ENCODE assay signal across 8 cellular contexts in genomic region chr14:21025374-21026151, GRCh38. TPM values are rescaled to one million over a fixed set of nuclear protein-coding genes. Genes with fewer than 3 reads are reported as not detected.
DNase-seq lines count a peak whose midpoint lies in the region; ATAC-seq and TF ChIP-seq lines count a peak whose summit lies in the region.

No MANE protein-coding gene starts in this region.

- no peak for TF ChIP-seq RAD21 in neural cell (conservative IDR thresholded peaks at IDR 0.05)

- TF ChIP-seq EP300 in gastroesophageal sphincter (IDR thresholded peaks at IDR 0.05) (no peak), neural cell (conservative IDR thresholded peaks at IDR 0.05; ENCODE audit: poor library complexity, severe bottlenecking) (no peak)

- H3K9me3 ChIP-seq in gastroesophageal sphincter (no peaks in the 10 kb centered on the region), neural cell (ENCODE audit: low read length) (no peaks in the 10 kb centered on the region)

- no peak overlapping the region for H3K27ac Mint-ChIP-seq in Calu3 (ENCODE audit: unreplicated experiment)
- H3K27ac Mint-ChIP-seq in activated CD4-positive, alpha-beta T cell treated with anti-CD3 and anti-CD28 coated beads, Interleukin-2, amount 10 ng/mL, durations not matched to agents 7 days and 5 days = no peak overlapping the region

- no peaks in the 10 kb centered on the region for H3K79me2 ChIP-seq in neural cell (replicated peaks; ENCODE audit: insufficient read depth, low read length)

- peak overlapping the region; percentile 74 to 77 for H3K4me3 ChIP-seq in gastroesophageal sphincter
- peak overlapping the region; percentile 77 for H3K4me3 ChIP-seq in neural cell (ENCODE audit: low read length)

- no peak overlapping the region for H3K4me2 ChIP-seq in neural cell (ENCODE audit: low read length)

- peak overlapping the region; percentile 63 for H3K4me3 Mint-ChIP-seq in Calu3 (ENCODE audit: low read depth, unreplicated experiment)
- peak overlapping the region; percentile 72 for H3K4me3 Mint-ChIP-seq in activated CD4-positive, alpha-beta T cell treated with anti-CD3 and anti-CD28 coated beads, Interleukin-2, amount 10 ng/mL, durations not matched to agents 7 days and 5 days

- peak overlapping the region; percentile 69 for H3K9ac ChIP-seq in neural cell (ENCODE audit: low read length)

- H3K4me1 Mint-ChIP-seq in Calu3 (ENCODE audit: low read depth, unreplicated experiment) = peaks cover 7% of the 10 kb centered on the region
- H3K4me1 Mint-ChIP-seq in activated CD4-positive, alpha-beta T cell treated with anti-CD3 and anti-CD28 coated beads, Interleukin-2, amount 10 ng/mL, durations not matched to agents 7 days and 5 days = peaks cover 14% of the 10 kb centered on the region

- peaks cover 39% of the 10 kb centered on the region for H3K27me3 Mint-ChIP-seq in Calu3 (ENCODE audit: unreplicated experiment)
- peaks cover 26% of the 10 kb centered on the region for H3K27me3 Mint-ChIP-seq in activated CD4-positive, alpha-beta T cell treated with anti-CD3 and anti-CD28 coated beads, Interleukin-2, amount 10 ng/mL, durations not matched to agents 7 days and 5 days

- H3K9me3 Mint-ChIP-seq in Calu3 (ENCODE audit: low read depth, unreplicated experiment) = no peaks in the 10 kb centered on the region
- no peaks in the 10 kb centered on the region for H3K9me3 Mint-ChIP-seq in activated CD4-positive, alpha-beta T cell treated with anti-CD3 and anti-CD28 coated beads, Interleukin-2, amount 10 ng/mL, durations not matched to agents 7 days and 5 days

- no peak for TF ChIP-seq CTCF in Calu3 (IDR thresholded peaks at IDR 0.05; ENCODE audit: unreplicated experiment)
- no peak for TF ChIP-seq CTCF in gastroesophageal sphincter (IDR thresholded peaks at IDR 0.05)
- TF ChIP-seq CTCF in neural cell (IDR thresholded peaks at IDR 0.05; ENCODE audit: poor library complexity, severe bottlenecking) = peak; percentile 16

- no TSS peak for BruUV-seq in Calu3 (replicated peaks; lab: Mats Ljungman, UMichigan)

- H3K9me2 ChIP-seq in neural cell (ENCODE audit: insufficient read depth, low read length) = no peaks in the 10 kb centered on the region

- no peak overlapping the region for H2AFZ ChIP-seq in neural cell (ENCODE audit: low read depth, low read length)

- H3K4me1 ChIP-seq in gastroesophageal sphincter = peaks cover 0 to 60% (median 17%) of the 10 kb centered on the region in 3 donors

- H3K36me3 ChIP-seq in gastroesophageal sphincter (peaks cover 0 to 19% of the 10 kb centered on the region in 2 donors), neural cell (ENCODE audit: insufficient read depth, low read length) (no peaks in the 10 kb centered on the region)

- H3K27ac ChIP-seq in gastroesophageal sphincter = peak overlapping the region; percentile 78 to 95 (median 92)
- H3K27ac ChIP-seq in neural cell (ENCODE audit: low read length) = no peak overlapping the region

- 20% methylated on average over 1 of the region's 55 CpGs; no CpG with 5 or more reads in 1 of the 2 donors for WGBS in gastroesophageal sphincter (ENCODE audit: low coverage in 1 of 2), 2 donors

- peaks cover 8% of the 10 kb centered on the region for H3K36me3 Mint-ChIP-seq in Calu3 (ENCODE audit: insufficient read depth, unreplicated experiment)
- H3K36me3 Mint-ChIP-seq in activated CD4-positive, alpha-beta T cell treated with anti-CD3 and anti-CD28 coated beads, Interleukin-2, amount 10 ng/mL, durations not matched to agents 7 days and 5 days (ENCODE audit: low read depth) = no peaks in the 10 kb centered on the region

- TF ChIP-seq POLR2A in gastroesophageal sphincter (IDR thresholded peaks at IDR 0.05) = peak; percentile 19 to 21

- intact Hi-C loops in Calu3 (cut with micrococcal nuclease; ENCODE audit: unreplicated experiment) = no loop called here

- no peaks in the 10 kb centered on the region for H3F3A ChIP-seq in neural cell (ENCODE audit: insufficient read depth, low read length, poor library complexity, severe bottlenecking)

- no peak for DNase-seq in Calu3
- DNase-seq in activated CD4-positive, alpha-beta T cell treated with anti-CD3 and anti-CD28 coated beads, Interleukin-2, amount 10 ng/mL, durations not matched to agents 7 days and 5 days = no peak
- DNase-seq in UCSD-AML1 (lab: John Stamatoyannopoulos, UW; ENCODE audit: unreplicated experiment) = no peak
- DNase-seq in NCI-H510A (lab: John Stamatoyannopoulos, UW) = no peak
- no peak for DNase-seq in NCI-H774 (lab: John Stamatoyannopoulos, UW)
- no peak for DNase-seq in NCI-H1930 (lab: John Stamatoyannopoulos, UW)

- CTCF ChIA-PET in Calu3 (lab: Charles Lee) = interaction anchor here (1.0 kb wide), 1 partner anchor 14 kb away, joined by 4 read pairs; no protein-coding TSS in a partner anchor
- CTCF ChIA-PET in activated CD4-positive, alpha-beta T cell treated with anti-CD3 and anti-CD28 coated beads, Interleukin-2, amount 10 ng/mL, durations not matched to agents 7 days and 5 days (lab: Charles Lee) = interaction anchor here (1.3 to 1.7 kb wide), 4 partner anchors 9 to 67 kb away, joined by 3 to 9 read pairs (median 4); no protein-coding TSS in a partner anchor

- H4K20me1 ChIP-seq in neural cell (ENCODE audit: insufficient read depth) = no peaks in the 10 kb centered on the region

- no peaks in the 10 kb centered on the region for H3K27me3 ChIP-seq in gastroesophageal sphincter
- peaks cover 19% of the 10 kb centered on the region for H3K27me3 ChIP-seq in neural cell (ENCODE audit: insufficient read depth, low read depth, low read length)

- POLR2A ChIA-PET in activated CD4-positive, alpha-beta T cell treated with anti-CD3 and anti-CD28 coated beads, Interleukin-2, amount 10 ng/mL, durations not matched to agents 7 days and 5 days (lab: Charles Lee) = no interaction called here

- ATAC-seq in gastroesophageal sphincter = peak; percentile 71

TF ChIP-seq in neural cell, 6 proteins besides CTCF, POLR2A, EP300 and RAD21:
- TF ChIP-seq TAF1 (IDR thresholded peaks at IDR 0.05; ENCODE audit: low read depth) (peak; percentile 14), POLR2AphosphoS5 (IDR thresholded peaks at IDR 0.05) (no peak), EZH2 (IDR thresholded peaks at IDR 0.05; ENCODE audit: borderline replicate concordance, insufficient read depth, low read length, poor library complexity, severe bottlenecking) (no peak), SMC3 (conservative IDR thresholded peaks at IDR 0.05; ENCODE audit: poor library complexity) (no peak)

RNA-seq across cellular contexts. Expression of gene NDRG2, which starts 0.7 kb away (rescaled TPM):
- 10.8 and 16.0 TPM in 2 replicates for total RNA-seq in Calu3 (2022)
- 10 to 100 TPM; 10.4 to 11.0 TPM for total RNA-seq in activated CD4-positive, alpha-beta T cell treated with anti-CD3 and anti-CD28 coated beads, Interleukin-2, amount 10 ng/mL, durations not matched to agents 7 days and 5 days
- total RNA-seq in gastroesophageal sphincter = 100 to 1,000 TPM; 155 to 259 (median 187) TPM
- polyA plus RNA-seq in neural cell = 30.8 and 43.3 TPM in 2 replicates
- polyA minus RNA-seq in neural cell = 26.3 and 27.3 TPM in 2 replicates

RNA-seq across cellular contexts. Expression of gene TPPP2, which starts 4.5 kb away (rescaled TPM):
- not detected in 2 replicates for total RNA-seq in Calu3 (2022)
- total RNA-seq in activated CD4-positive, alpha-beta T cell treated with anti-CD3 and anti-CD28 coated beads, Interleukin-2, amount 10 ng/mL, durations not matched to agents 7 days and 5 days = not detected
- total RNA-seq in gastroesophageal sphincter = not detected
- not detected in 2 replicates for polyA plus RNA-seq in neural cell
- polyA minus RNA-seq in neural cell = not detected in 2 replicates

RNA-seq across cellular contexts. Expression of gene RNASE13, which starts 9.0 kb away (rescaled TPM):
- total RNA-seq in Calu3 (2022) (not detected in 2 replicates), gastroesophageal sphincter (not detected)
- not detected for total RNA-seq in activated CD4-positive, alpha-beta T cell treated with anti-CD3 and anti-CD28 coated beads, Interleukin-2, amount 10 ng/mL, durations not matched to agents 7 days and 5 days
- not detected in 2 replicates for polyA plus RNA-seq in neural cell
- polyA minus RNA-seq in neural cell = not detected in 2 replicates

RNA-seq across cellular contexts. Expression of gene RNASE7, which starts 16.6 kb away (rescaled TPM):
- not detected in 2 replicates for total RNA-seq in Calu3 (2022)
- total RNA-seq in activated CD4-positive, alpha-beta T cell treated with anti-CD3 and anti-CD28 coated beads, Interleukin-2, amount 10 ng/mL, durations not matched to agents 7 days and 5 days = not detected
- total RNA-seq in gastroesophageal sphincter = under 1 TPM in 1 of 4 donors, not detected in 3; 0.23 TPM
- not detected in 2 replicates for polyA plus RNA-seq in neural cell
- polyA minus RNA-seq in neural cell = not detected in 2 replicates

RNA-seq across cellular contexts. Expression of gene SLC39A2, which starts 26.5 kb away (rescaled TPM):
- total RNA-seq in Calu3 (2022) (not detected in 2 replicates), gastroesophageal sphincter (under 1 TPM in 1 of 4 donors, not detected in 3; 0.59 TPM)
- under 1 TPM; 0.25 to 0.37 TPM for total RNA-seq in activated CD4-positive, alpha-beta T cell treated with anti-CD3 and anti-CD28 coated beads, Interleukin-2, amount 10 ng/mL, durations not matched to agents 7 days and 5 days
- not detected in 2 replicates for polyA plus RNA-seq in neural cell
- not detected in 2 replicates for polyA minus RNA-seq in neural cell
